18 cellular contexts compared by ENCODE assay signal in genomic region chr7:135721198-135721820, GRCh38. TPM values are rescaled to one million over a fixed set of nuclear protein-coding genes. Genes with fewer than 3 reads are reported as not detected.
DNase-seq lines count a peak whose midpoint lies in the region; ATAC-seq lines count a peak whose summit lies in the region.
"Had no signal": no experiment of that assay in that cellular context is flagged by ENCODE, and none has a peak within 500 bp of the region (broad histone marks: within the 10 kb centered on the region; RNA-seq: fewer than 3 reads in every experiment).

No MANE protein-coding gene starts in this region.

- no peak for ATAC-seq in T-helper 17 cell
- ATAC-seq: A549; CD8-positive, alpha-beta T cell; GM12878; HepG2 had no signal

- no peak overlapping the region for H3K4me3 Mint-ChIP-seq in T-helper 17 cell
- H3K4me3 Mint-ChIP-seq: CD8-positive, alpha-beta T cell; H9 had no signal

- peak overlapping the region; percentile 10 for H3K27ac Mint-ChIP-seq in T-helper 17 cell
- H3K27ac Mint-ChIP-seq: CD8-positive, alpha-beta T cell had no signal

- no peak overlapping the region for H3K9ac ChIP-seq in trophoblast cell (ENCODE audit: low read length)
- H3K9ac ChIP-seq: BLaER1, KMS-11 had no signal

- no peaks in the 10 kb centered on the region for H3K4me1 Mint-ChIP-seq in T-helper 17 cell

- H3K4ac ChIP-seq in trophoblast cell (ENCODE audit: low read depth, low read length), result no peak overlapping the region

- H2BK120ac ChIP-seq in trophoblast cell (ENCODE audit: insufficient read depth, low read length, poor library complexity), result peak overlapping the region; percentile 26

- H4K12ac ChIP-seq in trophoblast cell (ENCODE audit: low read depth, low read length), result no peak overlapping the region

- no CpG with 5 or more reads among the region's 21 CpGs for WGBS in trophoblast cell (ENCODE audit: extremely low coverage, insufficient coverage, insufficient read length)

- H3K4me3 ChIP-seq in H7 (ENCODE audit: insufficient read depth, low read depth, low read length) (no peak overlapping the region), trophoblast cell (ENCODE audit: low read depth, low read length) (no peak overlapping the region)
- H3K4me3 ChIP-seq: A549, BLaER1, GM12878 had no signal

- DNase-seq in H7 (peak; percentile 37), T-helper 17 cell (no peak), trophoblast cell (no peak), occipital lobe (lab: John Stamatoyannopoulos, UW) (no peak), DMS114 treated with DMSO at 0.1 percent for 48 hours (lab: John Stamatoyannopoulos, UW; ENCODE audit: unreplicated experiment) (no peak), NCI-H2107 (lab: John Stamatoyannopoulos, UW) (no peak)
- DNase-seq: Calu3; CD8-positive, alpha-beta T cell; DND-41; EL; H9 had no signal

- H3K27ac ChIP-seq in layer of hippocampus (ENCODE audit: low read depth, low read length), result peak overlapping the region; percentile 10
- H3K27ac ChIP-seq in trophoblast cell (ENCODE audit: low read depth, low read length), result no peak overlapping the region
- H3K27ac ChIP-seq: A549, BLaER1, KMS-11 had no signal

- H3K27me3 ChIP-seq in H7 (ENCODE audit: control insufficient read depth, insufficient read depth, low read length) (no peaks in the 10 kb centered on the region), layer of hippocampus (ENCODE audit: control insufficient read depth, insufficient read depth, low read length) (no peaks in the 10 kb centered on the region), trophoblast cell (ENCODE audit: insufficient read depth, low read length) (no peaks in the 10 kb centered on the region)
- H3K27me3 ChIP-seq: BLaER1 had no signal

- no peak overlapping the region for H2AFZ ChIP-seq in trophoblast cell (ENCODE audit: insufficient read depth, low read length, poor library complexity)

- H4K91ac ChIP-seq in trophoblast cell (ENCODE audit: low read depth, low read length), result peak overlapping the region; percentile 3

- H4K8ac ChIP-seq in trophoblast cell (ENCODE audit: low read depth, low read length), result no peak overlapping the region

- H3K79me1 ChIP-seq in trophoblast cell (ENCODE audit: low read length), result peaks cover 19% of the 10 kb centered on the region

- H3K4me1 ChIP-seq in trophoblast cell (ENCODE audit: control insufficient read depth in 1 of 2, insufficient read depth in 2 of 2, low read length in 2 of 2), result peaks cover 12 to 14% of the 10 kb centered on the region in 2 experiments
- H3K4me1 ChIP-seq: BLaER1 had no signal

- no peaks in the 10 kb centered on the region for H3K36me3 ChIP-seq in H7 (replicated peaks; ENCODE audit: control insufficient read depth, insufficient read depth, low read length)
- peaks cover 0 to 3% of the 10 kb centered on the region in 2 experiments for H3K36me3 ChIP-seq in trophoblast cell (ENCODE audit: control insufficient read depth in 1 of 2, insufficient read depth in 2 of 2, low read length in 2 of 2)
- H3K36me3 ChIP-seq: BLaER1 had no signal

- no peak overlapping the region for H3K23ac ChIP-seq in trophoblast cell (ENCODE audit: low read length)

- H3K9me3 ChIP-seq in T-helper 17 cell (ENCODE audit: control insufficient read depth, low read length, poor library complexity, severe bottlenecking), result no peaks in the 10 kb centered on the region
- peaks cover 2% of the 10 kb centered on the region for H3K9me3 ChIP-seq in trophoblast cell (ENCODE audit: insufficient read depth, low read depth, low read length)
- H3K9me3 ChIP-seq: A549, BLaER1 had no signal

- peak overlapping the region; percentile 70 for H2AK5ac ChIP-seq in trophoblast cell (ENCODE audit: low read length)

- H3K4me2 ChIP-seq in trophoblast cell (ENCODE audit: low read length), result no peak overlapping the region
- H3K4me2 ChIP-seq: A549, BLaER1, KMS-11 had no signal

- H2BK5ac ChIP-seq in trophoblast cell (ENCODE audit: low read depth, low read length, poor library complexity), result no peak overlapping the region

- H3K27me3 Mint-ChIP-seq in T-helper 17 cell, result peaks cover 65% of the 10 kb centered on the region

- H3K79me2 ChIP-seq in trophoblast cell (ENCODE audit: control insufficient read depth, insufficient read depth, low read length, poor library complexity), result no peaks in the 10 kb centered on the region

- H2BK12ac ChIP-seq in trophoblast cell (ENCODE audit: low read length), result peak overlapping the region; percentile 30

- peak overlapping the region; percentile 25 for H3K14ac ChIP-seq in trophoblast cell (ENCODE audit: low read length)

- no peak overlapping the region for H3K18ac ChIP-seq in trophoblast cell (ENCODE audit: low read length)

- H3K36me3 Mint-ChIP-seq in T-helper 17 cell (ENCODE audit: low read depth), result peaks cover 3% of the 10 kb centered on the region
- H3K36me3 Mint-ChIP-seq: CD8-positive, alpha-beta T cell had no signal

RNA-seq across cellular contexts. Expression of gene SLC13A4, which starts 6.7 kb away (rescaled TPM):
- total RNA-seq in H7 (2014; rRNA removed; shearing (Covaris generic)), result 2.3 and 3.1 TPM in 2 replicates
- total RNA-seq in T-helper 17 cell (not detected), occipital lobe (7.6 TPM)
- polyA plus RNA-seq in trophoblast cell (2013), result 437 and 491 TPM in 2 replicates
- total RNA-seq: Calu3; CD8-positive, alpha-beta T cell; GM12878; HepG2 had no signal
- polyA plus RNA-seq: A549 had no signal

RNA-seq across cellular contexts. Expression of gene FAM180A, which starts 27.3 kb away (rescaled TPM):
- not detected in 2 replicates for total RNA-seq in H7 (2014; rRNA removed; shearing (Covaris generic))
- total RNA-seq in T-helper 17 cell, result not detected
- polyA plus RNA-seq in trophoblast cell (2013), result 0.18 and 0.21 TPM in 2 replicates
- total RNA-seq in occipital lobe, result not detected
- total RNA-seq: Calu3; CD8-positive, alpha-beta T cell; G401; GM12878; H9; HepG2 had no signal
- polyA plus RNA-seq: A549, GM12878, HepG2 had no signal

RNA-seq across cellular contexts. Expression of gene STMP1, which starts 59.0 kb away (rescaled TPM):
- 11.8 and 14.4 TPM in 2 replicates for total RNA-seq in H7 (2014; rRNA removed; shearing (Covaris generic))
- total RNA-seq in T-helper 17 cell, result 10 to 100 TPM; 15.7 to 20.7 TPM
- polyA plus RNA-seq in trophoblast cell (2013), result 41.4 and 42.5 TPM in 2 replicates
- total RNA-seq in occipital lobe, result 24.2 TPM
